Comparison of ENCODE assay signal across 21 cellular contexts in the genomic region with DNA sequence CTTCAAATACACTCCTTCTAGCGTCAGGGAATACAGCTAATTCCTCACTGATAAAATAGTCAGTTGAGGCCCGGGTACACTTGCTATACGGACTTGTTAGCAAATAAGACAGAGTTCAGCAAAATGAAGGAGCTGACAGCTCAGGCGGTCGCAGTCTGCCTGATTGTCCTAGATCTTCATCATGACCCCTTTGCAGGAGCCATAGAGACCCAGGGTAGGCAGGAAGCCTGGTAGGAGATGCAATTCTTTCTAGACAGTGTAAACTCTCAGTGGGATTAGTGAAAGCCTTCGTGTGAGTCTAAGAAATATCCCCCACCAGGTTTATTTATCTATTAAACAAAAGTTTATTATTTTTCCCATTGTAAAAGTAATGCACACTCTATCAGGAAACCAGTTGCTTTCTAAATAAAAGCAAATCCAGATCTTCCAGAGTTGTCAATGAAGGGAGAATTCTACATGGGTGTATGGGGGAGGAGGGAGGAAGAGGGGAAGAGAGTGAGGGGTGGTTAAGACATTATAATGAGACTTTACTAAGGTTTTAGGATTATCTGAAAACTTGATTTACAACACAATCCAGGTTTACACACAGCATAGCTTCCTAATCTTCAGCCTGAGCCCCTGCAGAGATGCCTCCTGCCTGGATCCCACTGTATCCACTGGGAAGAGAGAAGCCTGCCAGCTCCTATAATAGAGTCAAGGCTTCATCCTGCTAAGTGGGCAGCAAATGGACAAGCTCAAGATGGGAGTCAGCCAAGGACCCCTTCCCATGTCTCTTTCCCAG.
"Had no signal": no experiment of that assay in that cellular context is flagged by ENCODE, and none has a peak within 500 bp of the region (broad histone marks: within the 10 kb centered on the region; RNA-seq: fewer than 3 reads in every experiment).

No MANE protein-coding gene starts in this region.

- H3K36me3 Mint-ChIP-seq: activated naive CD4-positive, alpha-beta T cell treated with anti-CD3 and anti-CD28 coated beads, Interleukin-2, amount 50 U/mL, for 24 hours; immature natural killer cell; mesothelial cell of epicardium; naive thymus-derived CD8-positive, alpha-beta T cell had no signal

- H3K4me3 ChIP-seq: body of pancreas, heart left ventricle, left lung, tibial artery had no signal

- H3K4me3 Mint-ChIP-seq: activated CD8-positive, alpha-beta T cell treated with anti-CD3 and anti-CD28 coated beads, Interleukin-2, amount 10 ng/mL, durations not matched to agents 7 days and 5 days; activated naive CD4-positive, alpha-beta T cell treated with anti-CD3 and anti-CD28 coated beads, Interleukin-2, amount 50 U/mL, for 24 hours; activated T-helper 1 cell treated with anti-CD3 and anti-CD28 coated beads, Interleukin-12 subunit alpha, Interleukin-12 subunit beta, Interleukin-2, Interleukin-4 antibody, amounts not matched to agents 30 ng/mL and 10 ng/mL and 1 ng/mL, durations not matched to agents 14 hours and 24 hours and 36 hours; dendritic cell treated with granulocyte-macrophage colony-stimulating factor and Interleukin-4, amounts not matched to agents 40 ng/mL and 50 ng/mL, for 4 days; immature natural killer cell; mesothelial cell of epicardium; naive thymus-derived CD8-positive, alpha-beta T cell; stimulated activated naive CD8-positive, alpha-beta T cell treated with anti-CD3 and anti-CD28 coated beads, Interleukin-15, amount 100 ng/mL, for 72 hours had no signal

- H3K36me3 ChIP-seq: heart left ventricle, left lung, tibial artery had no signal

- H3K27ac Mint-ChIP-seq: activated CD8-positive, alpha-beta T cell treated with anti-CD3 and anti-CD28 coated beads, Interleukin-2, amount 10 ng/mL, durations not matched to agents 7 days and 5 days; activated naive CD4-positive, alpha-beta T cell treated with anti-CD3 and anti-CD28 coated beads, Interleukin-2, amount 50 U/mL, for 24 hours; activated T-helper 1 cell treated with anti-CD3 and anti-CD28 coated beads, Interleukin-12 subunit alpha, Interleukin-12 subunit beta, Interleukin-2, Interleukin-4 antibody, amounts not matched to agents 30 ng/mL and 10 ng/mL and 1 ng/mL, durations not matched to agents 14 hours and 24 hours and 36 hours; dendritic cell treated with granulocyte-macrophage colony-stimulating factor and Interleukin-4, amounts not matched to agents 40 ng/mL and 50 ng/mL, for 4 days; immature natural killer cell; mesothelial cell of epicardium; naive thymus-derived CD8-positive, alpha-beta T cell; progenitor cell of endocrine pancreas had no signal

- ATAC-seq: activated CD8-positive, alpha-beta T cell treated with anti-CD3 and anti-CD28 coated beads, Interleukin-2, amount 10 ng/mL, durations not matched to agents 7 days and 5 days; body of pancreas; heart left ventricle; left lung; naive thymus-derived CD8-positive, alpha-beta T cell; stimulated activated naive CD8-positive, alpha-beta T cell treated with anti-CD3 and anti-CD28 coated beads, Interleukin-15, amount 100 ng/mL, for 72 hours had no signal

- H3K9me3 ChIP-seq: body of pancreas, heart left ventricle, left lung, tibial artery had no signal

- H3K4me1 Mint-ChIP-seq: immature natural killer cell had no signal

- H3K4me1 ChIP-seq: body of pancreas, left lung, tibial artery had no signal

- H3K27ac ChIP-seq: body of pancreas, heart left ventricle, left lung, tibial artery, VCaP had no signal

- H3K9me3 Mint-ChIP-seq: activated naive CD4-positive, alpha-beta T cell treated with anti-CD3 and anti-CD28 coated beads, Interleukin-2, amount 50 U/mL, for 24 hours; activated T-helper 1 cell treated with anti-CD3 and anti-CD28 coated beads, Interleukin-12 subunit alpha, Interleukin-12 subunit beta, Interleukin-2, Interleukin-4 antibody, amounts not matched to agents 30 ng/mL and 10 ng/mL and 1 ng/mL, durations not matched to agents 14 hours and 24 hours and 36 hours; immature natural killer cell; mesothelial cell of epicardium; stimulated activated naive CD8-positive, alpha-beta T cell treated with anti-CD3 and anti-CD28 coated beads, Interleukin-15, amount 100 ng/mL, for 72 hours had no signal

- DNase-seq: activated CD4-positive, alpha-beta T cell treated with anti-CD3 and anti-CD28 coated beads for 1 hour; activated CD4-positive, alpha-beta T cell treated with anti-CD3 and anti-CD28 coated beads, Interleukin-2, amount 50 U/mL, for 1 hour; activated CD8-positive, alpha-beta T cell treated with anti-CD3 and anti-CD28 coated beads, Interleukin-2, amount 10 ng/mL, durations not matched to agents 7 days and 5 days; activated gamma-delta T cell treated with Interleukin-2 at 50 U/mL for 16 hours; anterior cingulate cortex; body of pancreas; effector CD4-positive, alpha-beta T cell; heart left ventricle; immature natural killer cell; left lung; naive thymus-derived CD8-positive, alpha-beta T cell; stimulated activated CD4-positive, alpha-beta T cell treated with anti-CD3 and anti-CD28 coated beads, Interleukin-4, amount 100 ng/mL, for 24 hours; stimulated activated naive CD8-positive, alpha-beta T cell treated with anti-CD3 and anti-CD28 coated beads, Interleukin-15, amount 100 ng/mL, for 72 hours; T-helper 2 cell; tibial artery had no signal

- H3K27me3 Mint-ChIP-seq: dendritic cell treated with granulocyte-macrophage colony-stimulating factor and Interleukin-4, amounts not matched to agents 40 ng/mL and 50 ng/mL, for 4 days had no signal

- H3K27me3 ChIP-seq: body of pancreas, heart left ventricle, left lung, tibial artery had no signal
